9 cellular contexts compared by ENCODE assay signal in the genomic region with DNA sequence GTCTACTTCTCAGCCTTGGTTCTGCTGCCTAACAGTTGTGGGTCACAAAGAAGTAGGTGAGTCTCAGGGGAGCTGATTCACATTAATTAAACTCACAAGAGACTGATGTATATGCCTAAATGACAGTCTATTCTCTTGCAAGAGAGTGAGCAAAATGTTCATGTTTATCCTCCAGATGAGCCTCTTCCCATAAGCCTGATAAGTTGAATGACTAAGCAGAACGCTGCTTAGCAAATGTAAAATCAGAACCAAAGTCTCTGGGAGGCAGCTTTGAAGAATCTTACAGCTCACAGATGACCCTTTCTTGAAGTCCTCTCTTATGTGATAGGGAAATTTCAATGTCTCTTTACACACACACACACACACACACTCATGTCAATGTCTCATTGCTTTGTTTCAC.
"Had no signal": no experiment of that assay in that cellular context is flagged by ENCODE, and none has a peak within 500 bp of the region (broad histone marks: within the 10 kb centered on the region; RNA-seq: fewer than 3 reads in every experiment).

No MANE protein-coding gene starts in this region.

- H3K27ac ChIP-seq: HL-60 had no signal

- DNase-seq: H7, HFFc6, KG1 had no signal

- H3K4me2 ChIP-seq: GM23338 had no signal

- H2AFZ ChIP-seq: GM23338 had no signal

- H3K36me3 ChIP-seq: HAP-1 had no signal

- H3K9me3 ChIP-seq: HAP-1 had no signal

- H3K4me3 ChIP-seq: GM23338, HAP-1 had no signal

- H3K4me1 ChIP-seq: HAP-1 had no signal

- ATAC-seq: GM23338, HCT116, HepG2 had no signal

- FAIRE-seq: H1, HepG2 had no signal
